ENCODE assay signal across 8 cellular contexts in the genomic region with DNA sequence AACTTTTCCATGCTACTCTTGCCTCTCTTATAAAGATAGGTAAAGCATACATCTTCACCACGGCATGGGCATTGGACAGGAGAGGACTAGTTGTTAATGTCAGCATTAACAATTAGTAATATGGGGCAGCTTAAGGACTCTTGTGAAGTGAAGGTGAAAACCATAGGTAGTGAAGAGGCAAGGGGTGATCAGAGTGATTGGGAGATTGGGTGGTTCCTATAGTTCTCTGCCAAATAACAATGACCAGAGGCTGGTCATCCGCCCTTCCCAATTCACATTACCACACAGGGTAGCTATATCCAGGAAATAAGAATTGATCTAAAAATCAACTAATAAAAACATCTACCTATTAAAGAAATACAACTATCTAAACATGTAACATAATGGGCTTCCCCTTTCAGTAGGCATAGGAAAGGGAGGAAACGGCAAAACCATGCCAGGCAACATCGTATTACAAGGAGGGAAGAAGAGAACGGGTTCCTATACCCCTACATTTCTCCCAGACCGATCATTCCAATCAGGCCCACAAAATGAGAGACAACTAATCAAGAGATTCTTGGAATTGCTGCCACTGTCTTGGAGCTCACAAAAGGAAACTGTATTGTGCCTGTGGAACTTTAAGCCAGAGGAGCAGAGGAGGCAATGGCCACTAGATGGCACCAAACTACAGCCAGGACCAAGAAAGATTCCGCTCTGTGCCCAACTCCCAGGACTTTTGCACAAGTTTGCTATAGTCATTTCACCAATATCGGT.
DNase-seq lines count a peak whose midpoint lies in the region; ATAC-seq and TF ChIP-seq lines count a peak whose summit lies in the region.

No MANE protein-coding gene starts in this region.

- peak; percentile 93 for TF ChIP-seq CTCF in GM20000 (IDR thresholded peaks at IDR 0.05; ENCODE audit: extremely low read depth, missing control alignments)
- peak; percentile 99 for TF ChIP-seq CTCF in OCI-LY7 (conservative IDR thresholded peaks at IDR 0.05; ENCODE audit: low read length)
- TF ChIP-seq CTCF in esophagus squamous epithelium (IDR thresholded peaks at IDR 0.05) = peak; percentile 77 to 95 (median 85)
- TF ChIP-seq CTCF in neural cell (IDR thresholded peaks at IDR 0.05; ENCODE audit: poor library complexity, severe bottlenecking) = peak; percentile 84

- H2AFZ ChIP-seq in OCI-LY7 (ENCODE audit: low read length) (no peak overlapping the region), neural cell (ENCODE audit: low read depth, low read length) (no peak overlapping the region)

- H3K4me1 ChIP-seq in OCI-LY7 (ENCODE audit: insufficient read depth, low read length, poor library complexity, severe bottlenecking) = no peaks in the 10 kb centered on the region
- no peaks in the 10 kb centered on the region for H3K4me1 ChIP-seq in esophagus squamous epithelium

- H3K36me3 ChIP-seq in OCI-LY7 (ENCODE audit: insufficient read depth, low read length) (no peaks in the 10 kb centered on the region), esophagus squamous epithelium (no peaks in the 10 kb centered on the region), neural cell (ENCODE audit: insufficient read depth, low read length) (no peaks in the 10 kb centered on the region)

- BruUV-seq in OCI-LY7 (replicated peaks; lab: Mats Ljungman, UMichigan) = no TSS peak

- ATAC-seq in stimulated activated naive CD8-positive, alpha-beta T cell treated with anti-CD3 and anti-CD28 coated beads, Interleukin-15, amount 100 ng/mL, for 72 hours = peak; percentile 85

- H4K20me1 ChIP-seq in OCI-LY7 (ENCODE audit: insufficient read depth, low read length) (no peaks in the 10 kb centered on the region), neural cell (ENCODE audit: insufficient read depth) (no peaks in the 10 kb centered on the region)

- CTCF ChIA-PET in OCI-LY7 (lab: Charles Lee; ENCODE audit: unreplicated experiment) = interaction anchor here (0.6 kb wide), 1 partner anchor 283 kb away, joined by 3 read pairs; no protein-coding TSS in a partner anchor

- TF ChIP-seq RAD21 in neural cell (conservative IDR thresholded peaks at IDR 0.05) = peak; percentile 78

- H3K4me3 Mint-ChIP-seq in stimulated activated naive CD8-positive, alpha-beta T cell treated with anti-CD3 and anti-CD28 coated beads, Interleukin-15, amount 100 ng/mL, for 72 hours = peak overlapping the region in 1 of 2 donors; percentile 45

- no peak overlapping the region for H3K27ac ChIP-seq in OCI-LY7 (ENCODE audit: low read depth, low read length, poor library complexity, severe bottlenecking)
- no peak overlapping the region for H3K27ac ChIP-seq in esophagus squamous epithelium
- H3K27ac ChIP-seq in neural cell (ENCODE audit: low read length) = no peak overlapping the region

- 47 to 53% methylated on average over 8 of the region's 8 CpGs for WGBS in esophagus squamous epithelium, 2 donors

- H3K9me3 Mint-ChIP-seq in stimulated activated naive CD8-positive, alpha-beta T cell treated with anti-CD3 and anti-CD28 coated beads, Interleukin-15, amount 100 ng/mL, for 72 hours = no peaks in the 10 kb centered on the region

- H3K27me3 ChIP-seq in esophagus squamous epithelium (no peaks in the 10 kb centered on the region), neural cell (ENCODE audit: insufficient read depth, low read depth, low read length) (no peaks in the 10 kb centered on the region)

- no peaks in the 10 kb centered on the region for H3K27me3 Mint-ChIP-seq in stimulated activated naive CD8-positive, alpha-beta T cell treated with anti-CD3 and anti-CD28 coated beads, Interleukin-15, amount 100 ng/mL, for 72 hours

- intact Hi-C loops in OCI-LY7 (cut with micrococcal nuclease; ENCODE audit: unreplicated experiment) (loop anchor here (2.0 kb wide), 1 partner anchor 87 kb away; no protein-coding TSS in a partner anchor), esophagus squamous epithelium (cut with DNase I) (no loop called here)

- H3K4me2 ChIP-seq in OCI-LY7 (ENCODE audit: low read length) = no peak overlapping the region
- no peak overlapping the region for H3K4me2 ChIP-seq in neural cell (ENCODE audit: low read length)

- H3K4me1 Mint-ChIP-seq in stimulated activated naive CD8-positive, alpha-beta T cell treated with anti-CD3 and anti-CD28 coated beads, Interleukin-15, amount 100 ng/mL, for 72 hours = no peaks in the 10 kb centered on the region

- H3F3A ChIP-seq in neural cell (ENCODE audit: insufficient read depth, low read length, poor library complexity, severe bottlenecking) = no peaks in the 10 kb centered on the region

- H3K4me3 ChIP-seq in OCI-LY7 (ENCODE audit: low read depth, low read length, poor library complexity, severe bottlenecking) (no peak overlapping the region), esophagus squamous epithelium (no peak overlapping the region), neural cell (ENCODE audit: low read length) (no peak overlapping the region)

- no peak overlapping the region for H3K27ac Mint-ChIP-seq in stimulated activated naive CD8-positive, alpha-beta T cell treated with anti-CD3 and anti-CD28 coated beads, Interleukin-15, amount 100 ng/mL, for 72 hours

- no peaks in the 10 kb centered on the region for H3K79me2 ChIP-seq in OCI-LY7 (ENCODE audit: insufficient read depth, low read depth, low read length)
- no peaks in the 10 kb centered on the region for H3K79me2 ChIP-seq in neural cell (replicated peaks; ENCODE audit: insufficient read depth, low read length)

- POLR2A ChIA-PET in OCI-LY7 (lab: Charles Lee) = interaction anchor here (0.5 to 1.5 kb wide), 9 partner anchors 8 to 101 kb away, joined by 3 to 4 read pairs (median 3); no protein-coding TSS in a partner anchor

- H3K9ac ChIP-seq in neural cell (ENCODE audit: low read length) = no peak overlapping the region

- no peak for TF ChIP-seq EP300 in neural cell (conservative IDR thresholded peaks at IDR 0.05; ENCODE audit: poor library complexity, severe bottlenecking)

- DNase-seq in D341Med (ENCODE audit: low spot score) (peak; percentile 77), GM20000 (ENCODE audit: low spot score) (peak; percentile 52), HK-2 (ENCODE audit: unreplicated experiment) (peak; percentile 52), OCI-LY7 (ENCODE audit: low spot score) (peak; percentile 64), activated T-cell treated with anti-CD3 and anti-CD28 coated beads for 48 hours (ENCODE audit: low read depth) (peak; percentile 42), esophagus squamous epithelium (lab: John Stamatoyannopoulos, UW) (no peak)
- peak; percentile 45 to 56 for DNase-seq in stimulated activated naive CD8-positive, alpha-beta T cell treated with anti-CD3 and anti-CD28 coated beads, Interleukin-15, amount 100 ng/mL, for 72 hours

- no peaks in the 10 kb centered on the region for H3K9me2 ChIP-seq in OCI-LY7 (ENCODE audit: insufficient read depth, low read length)
- H3K9me2 ChIP-seq in neural cell (ENCODE audit: insufficient read depth, low read length) = no peaks in the 10 kb centered on the region

- TF ChIP-seq POLR2A in esophagus squamous epithelium (IDR thresholded peaks at IDR 0.05) = no peak

- H3K9me3 ChIP-seq in OCI-LY7 (ENCODE audit: low read length) (no peaks in the 10 kb centered on the region), esophagus squamous epithelium (no peaks in the 10 kb centered on the region), neural cell (ENCODE audit: low read length) (no peaks in the 10 kb centered on the region)

TF ChIP-seq in neural cell, 6 proteins besides CTCF, POLR2A, EP300 and RAD21:
- TF ChIP-seq TAF1 (IDR thresholded peaks at IDR 0.05; ENCODE audit: low read depth) (no peak), SMC3 (conservative IDR thresholded peaks at IDR 0.05; ENCODE audit: poor library complexity) (peak; percentile 74), MXI1 (conservative IDR thresholded peaks at IDR 0.05; ENCODE audit: poor library complexity, severe bottlenecking) (no peak), POLR2AphosphoS5 (IDR thresholded peaks at IDR 0.05) (no peak), EZH2 (IDR thresholded peaks at IDR 0.05; ENCODE audit: borderline replicate concordance, insufficient read depth, low read length, poor library complexity, severe bottlenecking) (no peak)
